ENCODE assay signal across 8 cellular contexts in genomic region chr11:14633506-14634224, GRCh38. TPM values are rescaled to one million over a fixed set of nuclear protein-coding genes. Genes with fewer than 3 reads are reported as not detected.
A peak's percentile ranks its signal among the peaks of the same experiment; 100 is the strongest.
DNase-seq lines count a peak whose midpoint lies in the region; ATAC-seq and TF ChIP-seq lines count a peak whose summit lies in the region.
"Not testable (repeated sequence)": the region's sequence is repeated elsewhere in the genome, so short reads cannot be mapped to it uniquely, and the experiment has no call there.

No MANE protein-coding gene starts in this region.

- not testable (repeated sequence) for H3K9me3 ChIP-seq in CD4-positive, alpha-beta memory T cell (ENCODE audit: control insufficient read depth in 1 of 2, low read length in 2 of 2); Peyer's patch; transverse colon

- H3K27me3 Mint-ChIP-seq in CD4-positive, alpha-beta memory T cell; activated CD4-positive, alpha-beta T cell treated with anti-CD3 and anti-CD28 coated beads for 36 hours; activated naive CD8-positive, alpha-beta T cell treated with anti-CD3 and anti-CD28 coated beads, Interleukin-2, amount 50 U/mL, for 24 hours: not testable (repeated sequence)

- WGBS in transverse colon (ENCODE audit: low coverage in 1 of 2), 2 donors: 68% methylated on average over 11 of the region's 26 CpGs; no CpG with 5 or more reads in 1 of the 2 donors

- H3K36me3 Mint-ChIP-seq in CD4-positive, alpha-beta memory T cell: not testable (repeated sequence)
- H3K36me3 Mint-ChIP-seq in activated CD4-positive, alpha-beta T cell treated with anti-CD3 and anti-CD28 coated beads for 36 hours (ENCODE audit: low read depth): peaks cover 45% of the 10 kb centered on the region
- peaks cover 49% of the 10 kb centered on the region for H3K36me3 Mint-ChIP-seq in activated naive CD8-positive, alpha-beta T cell treated with anti-CD3 and anti-CD28 coated beads, Interleukin-2, amount 50 U/mL, for 24 hours (ENCODE audit: low read depth)

- CTCF ChIA-PET in CD4-positive, alpha-beta memory T cell (lab: Charles Lee; ENCODE audit: partially characterized antibody): interaction anchor here (3.5 to 4.4 kb wide), 2 partner anchors 11 to 55 kb away, joined by 18 to 25 read pairs; no protein-coding TSS in a partner anchor
- CTCF ChIA-PET in activated CD4-positive, alpha-beta T cell treated with anti-CD3 and anti-CD28 coated beads for 36 hours (lab: Charles Lee): interaction anchor here (0.9 kb wide), 1 partner anchor 275 kb away, joined by 3 read pairs; no protein-coding TSS in a partner anchor

- intact Hi-C loops in CD4-positive, alpha-beta memory T cell (cut with micrococcal nuclease); activated CD4-positive, alpha-beta T cell treated with anti-CD3 and anti-CD28 coated beads for 36 hours (cut with DNase I, micrococcal nuclease); left colon (cut with DNase I, micrococcal nuclease); transverse colon (cut with DNase I; ENCODE audit: low total_unique reads): not testable (repeated sequence)

- not testable (repeated sequence) for TF ChIP-seq EP300 in transverse colon (IDR thresholded peaks at IDR 0.05; ENCODE audit: low read depth)

- not testable (repeated sequence) for H3K27ac ChIP-seq in CD4-positive, alpha-beta memory T cell (ENCODE audit: low read depth, low read length); Peyer's patch
- H3K27ac ChIP-seq in transverse colon: peak overlapping the region; percentile 66 to 79 (median 70)

- H3K4me1 ChIP-seq in CD4-positive, alpha-beta memory T cell (ENCODE audit: insufficient read depth, low read length): peaks cover 46% of the 10 kb centered on the region
- not testable (repeated sequence) for H3K4me1 ChIP-seq in Peyer's patch
- H3K4me1 ChIP-seq in transverse colon: peaks cover 7 to 34% (median 14%) of the 10 kb centered on the region in 4 donors

- H3K27me3 ChIP-seq in CD4-positive, alpha-beta memory T cell (ENCODE audit: insufficient read depth, low read length); Peyer's patch; transverse colon: not testable (repeated sequence)

- H3K4me3 Mint-ChIP-seq in CD4-positive, alpha-beta memory T cell: peak overlapping the region; percentile 26 to 85 (median 63)
- H3K4me3 Mint-ChIP-seq in activated CD4-positive, alpha-beta T cell treated with anti-CD3 and anti-CD28 coated beads for 36 hours; activated naive CD8-positive, alpha-beta T cell treated with anti-CD3 and anti-CD28 coated beads, Interleukin-2, amount 50 U/mL, for 24 hours: not testable (repeated sequence)

- not testable (repeated sequence) for ATAC-seq in activated CD4-positive, alpha-beta T cell treated with anti-CD3 and anti-CD28 coated beads for 36 hours; activated naive CD8-positive, alpha-beta T cell treated with anti-CD3 and anti-CD28 coated beads, Interleukin-2, amount 50 U/mL, for 24 hours
- peak; percentile 72 for ATAC-seq in left colon

- not testable (repeated sequence) for TF ChIP-seq CTCF in Peyer's patch (IDR thresholded peaks at IDR 0.05); transverse colon (IDR thresholded peaks at IDR 0.05)

- peaks cover 0 to 11% (median 7%) of the 10 kb centered on the region in 8 donors for H3K9me3 Mint-ChIP-seq in CD4-positive, alpha-beta memory T cell
- H3K9me3 Mint-ChIP-seq in activated CD4-positive, alpha-beta T cell treated with anti-CD3 and anti-CD28 coated beads for 36 hours (ENCODE audit: low read depth): peaks cover 18% of the 10 kb centered on the region
- H3K9me3 Mint-ChIP-seq in activated naive CD8-positive, alpha-beta T cell treated with anti-CD3 and anti-CD28 coated beads, Interleukin-2, amount 50 U/mL, for 24 hours: peaks cover 29% of the 10 kb centered on the region

- H3K36me3 ChIP-seq in CD4-positive, alpha-beta memory T cell (ENCODE audit: insufficient read depth, low read length); Peyer's patch; transverse colon: not testable (repeated sequence)

- H3K4me3 ChIP-seq in CD4-positive, alpha-beta memory T cell (ENCODE audit: low read length in 2 of 2); Peyer's patch; transverse colon: not testable (repeated sequence)

- peak overlapping the region; percentile 60 to 96 (median 89) for H3K27ac Mint-ChIP-seq in CD4-positive, alpha-beta memory T cell
- not testable (repeated sequence) for H3K27ac Mint-ChIP-seq in activated CD4-positive, alpha-beta T cell treated with anti-CD3 and anti-CD28 coated beads for 36 hours
- peak overlapping the region; percentile 42 for H3K27ac Mint-ChIP-seq in activated naive CD8-positive, alpha-beta T cell treated with anti-CD3 and anti-CD28 coated beads, Interleukin-2, amount 50 U/mL, for 24 hours

- DNase-seq in CD4-positive, alpha-beta memory T cell: peak; percentile 64 to 76 (median 73)
- DNase-seq in Peyer's patch: peak in 2 of 3 donors; percentile 32 to 64
- peak; percentile 10 for DNase-seq in activated CD4-positive, alpha-beta T cell treated with anti-CD3 and anti-CD28 coated beads for 36 hours
- peak; percentile 31 for DNase-seq in activated CD8-positive, alpha-beta memory T cell treated with anti-CD3 and anti-CD28 coated beads, Interleukin-2, amount 50 U/mL, for 4 hours
- DNase-seq in activated effector memory CD4-positive, alpha-beta T cell treated with anti-CD3 and anti-CD28 coated beads, Interleukin-2, amount 50 U/mL, for 16 hours: peak; percentile 71
- not testable (repeated sequence) for DNase-seq in activated naive CD8-positive, alpha-beta T cell treated with anti-CD3 and anti-CD28 coated beads, Interleukin-2, amount 50 U/mL, for 24 hours
- DNase-seq in left colon: peak; percentile 62 to 78
- DNase-seq in transverse colon: peak; percentile 60

- peaks cover 37 to 57% (median 43%) of the 10 kb centered on the region in 4 donors for H3K4me1 Mint-ChIP-seq in CD4-positive, alpha-beta memory T cell
- H3K4me1 Mint-ChIP-seq in activated CD4-positive, alpha-beta T cell treated with anti-CD3 and anti-CD28 coated beads for 36 hours: peaks cover 42% of the 10 kb centered on the region
- peaks cover 48% of the 10 kb centered on the region for H3K4me1 Mint-ChIP-seq in activated naive CD8-positive, alpha-beta T cell treated with anti-CD3 and anti-CD28 coated beads, Interleukin-2, amount 50 U/mL, for 24 hours

- in situ Hi-C loops in transverse colon (cut with MboI; ENCODE audit: low pct_ligation_motif_present in 1 of 4, low pct_unique_long_range_greater_than_20kb in 1 of 4, low sequenced_read_pairs in 3 of 4): loop anchor here in 2 of 4 donors (25.0 kb wide), 2 partner anchors 96 to 254 kb away; partner anchors contain the start of gene CYP2R1 (in 1 of the 2)

- POLR2A ChIA-PET in CD4-positive, alpha-beta memory T cell (lab: Charles Lee; ENCODE audit: partially characterized antibody): interaction anchor here (0.7 to 4.8 kb wide), 7 partner anchors 9 to 131 kb away, joined by 3 to 66 read pairs (median 4); partner anchors contain the start of gene PDE3B
- POLR2A ChIA-PET in activated CD4-positive, alpha-beta T cell treated with anti-CD3 and anti-CD28 coated beads for 36 hours (lab: Charles Lee): not testable (repeated sequence)

- TF ChIP-seq POLR2A in Peyer's patch (IDR thresholded peaks at IDR 0.05); transverse colon (IDR thresholded peaks at IDR 0.05): not testable (repeated sequence)

RNA-seq across cellular contexts. Expression of gene PDE3B, which starts 9.9 kb away (rescaled TPM):
- 100 to 1,000 TPM; 219 to 222 TPM for total RNA-seq in CD4-positive, alpha-beta memory T cell
- 10 to 100 TPM; 34.1 to 43.8 TPM for polyA plus RNA-seq in CD4-positive, alpha-beta memory T cell
- total RNA-seq in Peyer's patch (10 to 100 TPM; 14.0 to 30.5 (median 18.0) TPM), left colon (10 to 100 TPM; 23.9 to 32.9 TPM), transverse colon (10 to 100 TPM; 48.1 to 91.1 (median 66.1) TPM)
- total RNA-seq in activated CD4-positive, alpha-beta T cell treated with anti-CD3 and anti-CD28 coated beads for 36 hours: 10 to 100 TPM; 24.7 to 25.8 TPM
